In the genomic region with DNA sequence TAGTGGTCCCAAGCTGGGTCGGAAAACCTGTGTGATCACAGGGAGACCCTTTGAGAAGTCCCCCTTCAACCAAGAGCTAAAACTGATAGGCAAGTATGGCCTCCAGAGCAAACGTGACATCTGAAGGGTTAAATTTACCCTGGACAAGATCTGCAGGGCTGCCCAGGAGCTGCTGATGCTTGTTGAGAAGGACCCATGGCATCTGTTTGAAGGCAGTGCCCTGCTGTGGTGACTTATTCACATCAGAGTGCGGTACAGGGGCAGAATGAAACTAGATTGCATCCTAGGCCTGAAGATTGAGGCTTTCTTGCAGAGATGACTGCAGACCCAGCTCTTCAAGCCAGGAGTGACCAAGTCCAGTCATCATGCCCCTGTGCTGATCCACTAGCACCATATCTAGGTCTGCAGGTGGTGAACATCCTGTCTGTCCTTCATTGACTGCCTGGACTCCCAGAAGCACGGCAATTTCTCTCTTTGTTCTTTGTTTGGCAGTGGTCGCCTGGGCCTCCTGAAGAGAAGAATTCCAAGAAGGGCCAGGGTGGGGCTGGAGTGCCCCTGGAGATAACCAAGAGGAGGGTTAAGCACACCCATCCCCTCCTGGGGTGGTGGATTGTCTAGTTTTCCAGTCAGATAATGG, we compare ENCODE assay signal across 1 cellular context.
TF ChIP-seq lines count a peak whose summit lies in the region.

No MANE protein-coding gene starts in this region.

TF ChIP-seq in K562, 482 proteins besides CTCF, POLR2A, EP300 and RAD21 (continued from another document and continues in another):
- TF ChIP-seq DNMT1 (IDR thresholded peaks at IDR 0.05) (no peak), NFIX (CRISPR knock-in tag; IDR thresholded peaks at IDR 0.05; ENCODE audit: low read depth) (no peak), MYC (IDR thresholded peaks at IDR 0.05; ENCODE audit: low read depth, low read length) (no peak), MYC (CRISPR knock-in tag; IDR thresholded peaks at IDR 0.05; ENCODE audit: borderline replicate concordance, low read depth) (no peak), CREM (IDR thresholded peaks at IDR 0.05; ENCODE audit: low read depth) (no peak), ZNF444 (CRISPR knock-in tag; IDR thresholded peaks at IDR 0.05) (no peak), PCBP2 (IDR thresholded peaks at IDR 0.05; ENCODE audit: low read depth, low read length, poor library complexity, severe bottlenecking) (no peak), YBX1 (IDR thresholded peaks at IDR 0.05) (no peak), ZNF311 (CRISPR knock-in tag; IDR thresholded peaks at IDR 0.05) (no peak; the same call in 1 of the 2 replicates), CREBBP (IDR thresholded peaks at IDR 0.05; ENCODE audit: low read depth, low read length) (no peak), MEF2D (tag; conservative IDR thresholded peaks at IDR 0.05; ENCODE audit: low read depth) (0 out of 2 replicates have a peak, but pooled peaks have one; percentile 30), E2F3 (CRISPR knock-in tag; IDR thresholded peaks at IDR 0.05) (no peak), NFYB (IDR thresholded peaks at IDR 0.05; ENCODE audit: extremely low read depth, insufficient read length) (no peak), ATF1 (CRISPR knock-in tag; IDR thresholded peaks at IDR 0.05) (no peak), ATF1 (tag; IDR thresholded peaks at IDR 0.05) (peak; percentile 35; the same call in 1 of the 2 replicates), CBFA2T2 (conservative IDR thresholded peaks at IDR 0.05) (peak; percentile 88), RUNX1 (IDR thresholded peaks at IDR 0.05; ENCODE audit: low read depth) (no peak), PCBP1 (IDR thresholded peaks at IDR 0.05; ENCODE audit: low read depth, low read length, poor library complexity, severe bottlenecking) (no peak), ZNF41 (CRISPR knock-in tag; conservative IDR thresholded peaks at IDR 0.05) (no peak), NFIC (IDR thresholded peaks at IDR 0.05) (peak; percentile 72), PHF21A (IDR thresholded peaks at IDR 0.05; ENCODE audit: borderline replicate concordance, low read depth) (no peak), KAT8 (IDR thresholded peaks at IDR 0.05; ENCODE audit: low read depth) (no peak), SRF (CRISPR knock-in tag; IDR thresholded peaks at IDR 0.05) (no peak), GTF2F1 (IDR thresholded peaks at IDR 0.05; ENCODE audit: low read depth, low read length) (no peak), MEF2A (IDR thresholded peaks at IDR 0.05; ENCODE audit: control insufficient read depth, low read depth, low read length) (no peak), GATA2 (CRISPR knock-in tag; IDR thresholded peaks at IDR 0.05) (peak; percentile 75), NBN (IDR thresholded peaks at IDR 0.05; ENCODE audit: low read depth) (peak; percentile 68; the same call in 1 of the 2 replicates), SMARCE1 (IDR thresholded peaks at IDR 0.05) (peak; percentile 87; the same call in 1 of the 2 replicates), JUN (IDR thresholded peaks at IDR 0.05; ENCODE audit: borderline replicate concordance, low read depth, low read length) (no peak), JUN (CRISPR knock-in tag; IDR thresholded peaks at IDR 0.05; ENCODE audit: borderline replicate concordance) (no peak), BRF1 (IDR thresholded peaks at IDR 0.05; ENCODE audit: borderline replicate concordance, extremely low read depth, insufficient read length) (no peak), EP400 (IDR thresholded peaks at IDR 0.05) (no peak), KHSRP (IDR thresholded peaks at IDR 0.05) (no peak), SMC3 (conservative IDR thresholded peaks at IDR 0.05; ENCODE audit: insufficient read depth, low read depth, low read length) (no peak), RBM39 (optimal IDR thresholded peaks at IDR 0.05; ENCODE audit: low read depth, low read length) (no peak)
- TF ChIP-seq, protein P1, sequence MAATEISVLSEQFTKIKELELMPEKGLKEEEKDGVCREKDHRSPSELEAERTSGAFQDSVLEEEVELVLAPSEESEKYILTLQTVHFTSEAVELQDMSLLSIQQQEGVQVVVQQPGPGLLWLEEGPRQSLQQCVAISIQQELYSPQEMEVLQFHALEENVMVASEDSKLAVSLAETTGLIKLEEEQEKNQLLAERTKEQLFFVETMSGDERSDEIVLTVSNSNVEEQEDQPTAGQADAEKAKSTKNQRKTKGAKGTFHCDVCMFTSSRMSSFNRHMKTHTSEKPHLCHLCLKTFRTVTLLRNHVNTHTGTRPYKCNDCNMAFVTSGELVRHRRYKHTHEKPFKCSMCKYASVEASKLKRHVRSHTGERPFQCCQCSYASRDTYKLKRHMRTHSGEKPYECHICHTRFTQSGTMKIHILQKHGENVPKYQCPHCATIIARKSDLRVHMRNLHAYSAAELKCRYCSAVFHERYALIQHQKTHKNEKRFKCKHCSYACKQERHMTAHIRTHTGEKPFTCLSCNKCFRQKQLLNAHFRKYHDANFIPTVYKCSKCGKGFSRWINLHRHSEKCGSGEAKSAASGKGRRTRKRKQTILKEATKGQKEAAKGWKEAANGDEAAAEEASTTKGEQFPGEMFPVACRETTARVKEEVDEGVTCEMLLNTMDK (IDR thresholded peaks at IDR 0.05; ENCODE audit: borderline replicate concordance, insufficient read depth, low read depth, low read length, poor library complexity, severe bottlenecking): no peak
- TF ChIP-seq, protein P2, sequence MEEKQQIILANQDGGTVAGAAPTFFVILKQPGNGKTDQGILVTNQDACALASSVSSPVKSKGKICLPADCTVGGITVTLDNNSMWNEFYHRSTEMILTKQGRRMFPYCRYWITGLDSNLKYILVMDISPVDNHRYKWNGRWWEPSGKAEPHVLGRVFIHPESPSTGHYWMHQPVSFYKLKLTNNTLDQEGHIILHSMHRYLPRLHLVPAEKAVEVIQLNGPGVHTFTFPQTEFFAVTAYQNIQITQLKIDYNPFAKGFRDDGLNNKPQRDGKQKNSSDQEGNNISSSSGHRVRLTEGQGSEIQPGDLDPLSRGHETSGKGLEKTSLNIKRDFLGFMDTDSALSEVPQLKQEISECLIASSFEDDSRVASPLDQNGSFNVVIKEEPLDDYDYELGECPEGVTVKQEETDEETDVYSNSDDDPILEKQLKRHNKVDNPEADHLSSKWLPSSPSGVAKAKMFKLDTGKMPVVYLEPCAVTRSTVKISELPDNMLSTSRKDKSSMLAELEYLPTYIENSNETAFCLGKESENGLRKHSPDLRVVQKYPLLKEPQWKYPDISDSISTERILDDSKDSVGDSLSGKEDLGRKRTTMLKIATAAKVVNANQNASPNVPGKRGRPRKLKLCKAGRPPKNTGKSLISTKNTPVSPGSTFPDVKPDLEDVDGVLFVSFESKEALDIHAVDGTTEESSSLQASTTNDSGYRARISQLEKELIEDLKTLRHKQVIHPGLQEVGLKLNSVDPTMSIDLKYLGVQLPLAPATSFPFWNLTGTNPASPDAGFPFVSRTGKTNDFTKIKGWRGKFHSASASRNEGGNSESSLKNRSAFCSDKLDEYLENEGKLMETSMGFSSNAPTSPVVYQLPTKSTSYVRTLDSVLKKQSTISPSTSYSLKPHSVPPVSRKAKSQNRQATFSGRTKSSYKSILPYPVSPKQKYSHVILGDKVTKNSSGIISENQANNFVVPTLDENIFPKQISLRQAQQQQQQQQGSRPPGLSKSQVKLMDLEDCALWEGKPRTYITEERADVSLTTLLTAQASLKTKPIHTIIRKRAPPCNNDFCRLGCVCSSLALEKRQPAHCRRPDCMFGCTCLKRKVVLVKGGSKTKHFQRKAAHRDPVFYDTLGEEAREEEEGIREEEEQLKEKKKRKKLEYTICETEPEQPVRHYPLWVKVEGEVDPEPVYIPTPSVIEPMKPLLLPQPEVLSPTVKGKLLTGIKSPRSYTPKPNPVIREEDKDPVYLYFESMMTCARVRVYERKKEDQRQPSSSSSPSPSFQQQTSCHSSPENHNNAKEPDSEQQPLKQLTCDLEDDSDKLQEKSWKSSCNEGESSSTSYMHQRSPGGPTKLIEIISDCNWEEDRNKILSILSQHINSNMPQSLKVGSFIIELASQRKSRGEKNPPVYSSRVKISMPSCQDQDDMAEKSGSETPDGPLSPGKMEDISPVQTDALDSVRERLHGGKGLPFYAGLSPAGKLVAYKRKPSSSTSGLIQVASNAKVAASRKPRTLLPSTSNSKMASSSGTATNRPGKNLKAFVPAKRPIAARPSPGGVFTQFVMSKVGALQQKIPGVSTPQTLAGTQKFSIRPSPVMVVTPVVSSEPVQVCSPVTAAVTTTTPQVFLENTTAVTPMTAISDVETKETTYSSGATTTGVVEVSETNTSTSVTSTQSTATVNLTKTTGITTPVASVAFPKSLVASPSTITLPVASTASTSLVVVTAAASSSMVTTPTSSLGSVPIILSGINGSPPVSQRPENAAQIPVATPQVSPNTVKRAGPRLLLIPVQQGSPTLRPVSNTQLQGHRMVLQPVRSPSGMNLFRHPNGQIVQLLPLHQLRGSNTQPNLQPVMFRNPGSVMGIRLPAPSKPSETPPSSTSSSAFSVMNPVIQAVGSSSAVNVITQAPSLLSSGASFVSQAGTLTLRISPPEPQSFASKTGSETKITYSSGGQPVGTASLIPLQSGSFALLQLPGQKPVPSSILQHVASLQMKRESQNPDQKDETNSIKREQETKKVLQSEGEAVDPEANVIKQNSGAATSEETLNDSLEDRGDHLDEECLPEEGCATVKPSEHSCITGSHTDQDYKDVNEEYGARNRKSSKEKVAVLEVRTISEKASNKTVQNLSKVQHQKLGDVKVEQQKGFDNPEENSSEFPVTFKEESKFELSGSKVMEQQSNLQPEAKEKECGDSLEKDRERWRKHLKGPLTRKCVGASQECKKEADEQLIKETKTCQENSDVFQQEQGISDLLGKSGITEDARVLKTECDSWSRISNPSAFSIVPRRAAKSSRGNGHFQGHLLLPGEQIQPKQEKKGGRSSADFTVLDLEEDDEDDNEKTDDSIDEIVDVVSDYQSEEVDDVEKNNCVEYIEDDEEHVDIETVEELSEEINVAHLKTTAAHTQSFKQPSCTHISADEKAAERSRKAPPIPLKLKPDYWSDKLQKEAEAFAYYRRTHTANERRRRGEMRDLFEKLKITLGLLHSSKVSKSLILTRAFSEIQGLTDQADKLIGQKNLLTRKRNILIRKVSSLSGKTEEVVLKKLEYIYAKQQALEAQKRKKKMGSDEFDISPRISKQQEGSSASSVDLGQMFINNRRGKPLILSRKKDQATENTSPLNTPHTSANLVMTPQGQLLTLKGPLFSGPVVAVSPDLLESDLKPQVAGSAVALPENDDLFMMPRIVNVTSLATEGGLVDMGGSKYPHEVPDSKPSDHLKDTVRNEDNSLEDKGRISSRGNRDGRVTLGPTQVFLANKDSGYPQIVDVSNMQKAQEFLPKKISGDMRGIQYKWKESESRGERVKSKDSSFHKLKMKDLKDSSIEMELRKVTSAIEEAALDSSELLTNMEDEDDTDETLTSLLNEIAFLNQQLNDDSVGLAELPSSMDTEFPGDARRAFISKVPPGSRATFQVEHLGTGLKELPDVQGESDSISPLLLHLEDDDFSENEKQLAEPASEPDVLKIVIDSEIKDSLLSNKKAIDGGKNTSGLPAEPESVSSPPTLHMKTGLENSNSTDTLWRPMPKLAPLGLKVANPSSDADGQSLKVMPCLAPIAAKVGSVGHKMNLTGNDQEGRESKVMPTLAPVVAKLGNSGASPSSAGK (IDR thresholded peaks at IDR 0.05): no peak
- TF ChIP-seq, protein P3, sequence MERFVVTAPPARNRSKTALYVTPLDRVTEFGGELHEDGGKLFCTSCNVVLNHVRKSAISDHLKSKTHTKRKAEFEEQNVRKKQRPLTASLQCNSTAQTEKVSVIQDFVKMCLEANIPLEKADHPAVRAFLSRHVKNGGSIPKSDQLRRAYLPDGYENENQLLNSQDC (CRISPR knock-in tag; IDR thresholded peaks at IDR 0.05): no peak
- TF ChIP-seq, protein P4, sequence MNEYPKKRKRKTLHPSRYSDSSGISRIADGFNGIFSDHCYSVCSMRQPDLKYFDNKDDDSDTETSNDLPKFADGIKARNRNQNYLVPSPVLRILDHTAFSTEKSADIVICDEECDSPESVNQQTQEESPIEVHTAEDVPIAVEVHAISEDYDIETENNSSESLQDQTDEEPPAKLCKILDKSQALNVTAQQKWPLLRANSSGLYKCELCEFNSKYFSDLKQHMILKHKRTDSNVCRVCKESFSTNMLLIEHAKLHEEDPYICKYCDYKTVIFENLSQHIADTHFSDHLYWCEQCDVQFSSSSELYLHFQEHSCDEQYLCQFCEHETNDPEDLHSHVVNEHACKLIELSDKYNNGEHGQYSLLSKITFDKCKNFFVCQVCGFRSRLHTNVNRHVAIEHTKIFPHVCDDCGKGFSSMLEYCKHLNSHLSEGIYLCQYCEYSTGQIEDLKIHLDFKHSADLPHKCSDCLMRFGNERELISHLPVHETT (CRISPR knock-in tag; conservative IDR thresholded peaks at IDR 0.05 in 1 of 2, IDR thresholded peaks at IDR 0.05 in 1 of 2): no peak
- TF ChIP-seq, protein P5, sequence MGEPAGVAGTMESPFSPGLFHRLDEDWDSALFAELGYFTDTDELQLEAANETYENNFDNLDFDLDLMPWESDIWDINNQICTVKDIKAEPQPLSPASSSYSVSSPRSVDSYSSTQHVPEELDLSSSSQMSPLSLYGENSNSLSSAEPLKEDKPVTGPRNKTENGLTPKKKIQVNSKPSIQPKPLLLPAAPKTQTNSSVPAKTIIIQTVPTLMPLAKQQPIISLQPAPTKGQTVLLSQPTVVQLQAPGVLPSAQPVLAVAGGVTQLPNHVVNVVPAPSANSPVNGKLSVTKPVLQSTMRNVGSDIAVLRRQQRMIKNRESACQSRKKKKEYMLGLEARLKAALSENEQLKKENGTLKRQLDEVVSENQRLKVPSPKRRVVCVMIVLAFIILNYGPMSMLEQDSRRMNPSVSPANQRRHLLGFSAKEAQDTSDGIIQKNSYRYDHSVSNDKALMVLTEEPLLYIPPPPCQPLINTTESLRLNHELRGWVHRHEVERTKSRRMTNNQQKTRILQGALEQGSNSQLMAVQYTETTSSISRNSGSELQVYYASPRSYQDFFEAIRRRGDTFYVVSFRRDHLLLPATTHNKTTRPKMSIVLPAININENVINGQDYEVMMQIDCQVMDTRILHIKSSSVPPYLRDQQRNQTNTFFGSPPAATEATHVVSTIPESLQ (CRISPR knock-in tag; IDR thresholded peaks at IDR 0.05): no peak
- TF ChIP-seq, protein P6, sequence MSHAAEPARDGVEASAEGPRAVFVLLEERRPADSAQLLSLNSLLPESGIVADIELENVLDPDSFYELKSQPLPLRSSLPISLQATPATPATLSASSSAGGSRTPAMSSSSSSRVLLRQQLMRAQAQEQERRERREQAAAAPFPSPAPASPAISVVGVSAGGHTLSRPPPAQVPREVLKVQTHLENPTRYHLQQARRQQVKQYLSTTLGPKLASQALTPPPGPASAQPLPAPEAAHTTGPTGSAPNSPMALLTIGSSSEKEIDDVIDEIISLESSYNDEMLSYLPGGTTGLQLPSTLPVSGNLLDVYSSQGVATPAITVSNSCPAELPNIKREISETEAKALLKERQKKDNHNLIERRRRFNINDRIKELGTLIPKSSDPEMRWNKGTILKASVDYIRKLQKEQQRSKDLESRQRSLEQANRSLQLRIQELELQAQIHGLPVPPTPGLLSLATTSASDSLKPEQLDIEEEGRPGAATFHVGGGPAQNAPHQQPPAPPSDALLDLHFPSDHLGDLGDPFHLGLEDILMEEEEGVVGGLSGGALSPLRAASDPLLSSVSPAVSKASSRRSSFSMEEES (CRISPR knock-in tag; IDR thresholded peaks at IDR 0.05): no peak
- TF ChIP-seq, protein P7, sequence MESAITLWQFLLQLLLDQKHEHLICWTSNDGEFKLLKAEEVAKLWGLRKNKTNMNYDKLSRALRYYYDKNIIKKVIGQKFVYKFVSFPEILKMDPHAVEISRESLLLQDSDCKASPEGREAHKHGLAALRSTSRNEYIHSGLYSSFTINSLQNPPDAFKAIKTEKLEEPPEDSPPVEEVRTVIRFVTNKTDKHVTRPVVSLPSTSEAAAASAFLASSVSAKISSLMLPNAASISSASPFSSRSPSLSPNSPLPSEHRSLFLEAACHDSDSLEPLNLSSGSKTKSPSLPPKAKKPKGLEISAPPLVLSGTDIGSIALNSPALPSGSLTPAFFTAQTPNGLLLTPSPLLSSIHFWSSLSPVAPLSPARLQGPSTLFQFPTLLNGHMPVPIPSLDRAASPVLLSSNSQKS (CRISPR knock-in tag; IDR thresholded peaks at IDR 0.05): no peak
